28 cellular contexts compared by ENCODE assay signal in the genomic region with DNA sequence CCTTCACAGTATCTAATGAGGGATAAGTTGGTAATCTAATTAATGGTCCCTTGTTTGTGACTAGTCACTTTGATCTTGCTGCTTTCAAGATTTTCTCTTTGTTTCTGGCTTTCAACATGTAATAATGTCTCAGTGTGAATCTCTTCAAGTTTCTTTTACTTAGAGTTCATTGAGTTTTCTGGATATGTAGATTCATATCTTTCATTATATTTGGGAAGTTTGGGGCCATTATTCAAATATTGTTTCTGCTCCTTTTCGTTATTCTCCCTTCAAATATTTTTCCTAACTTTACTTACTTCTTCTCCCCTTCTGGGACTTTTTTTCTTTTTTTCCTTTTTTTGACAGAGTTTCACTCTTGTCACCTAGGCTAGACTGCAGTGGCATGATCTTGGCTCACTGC.
"Had no signal": no experiment of that assay in that cellular context is flagged by ENCODE, and none has a peak within 500 bp of the region (broad histone marks: within the 10 kb centered on the region; RNA-seq: fewer than 3 reads in every experiment).

No MANE protein-coding gene starts in this region.

- H3K36me3 ChIP-seq: stomach, suprapubic skin, thoracic aorta, thyroid gland, tibial nerve, transverse colon, upper lobe of left lung, upper lobe of right lung, uterus, vagina had no signal

- ATAC-seq: stimulated activated effector memory CD8-positive, alpha-beta T cell treated with anti-CD3 and anti-CD28 coated beads, Interleukin-12 subunit alpha, Interleukin-12 subunit beta, amount 100 ng/mL, for 72 hours; stimulated activated memory B cell treated with anti-CD40 and anti-IgM and Interleukin-4, amounts not matched to agents 10 μg/mL and 1 μg/mL and 100 μg/mL, for 72 hours; stimulated activated naive CD8-positive, alpha-beta T cell treated with anti-CD3 and anti-CD28 coated beads, Interleukin-15, amount 100 ng/mL, for 72 hours; stimulated activated naive CD8-positive, alpha-beta T cell treated with anti-CD3 and anti-CD28 coated beads, Interleukin-15, Interleukin-2, amounts not matched to agents 100 U/mL and 50 U/mL, for 24 hours; upper lobe of right lung had no signal

- H3K36me3 Mint-ChIP-seq: stimulated activated effector memory CD8-positive, alpha-beta T cell treated with anti-CD3 and anti-CD28 coated beads, Interleukin-12 subunit alpha, Interleukin-12 subunit beta, amount 100 ng/mL, for 72 hours; type B pancreatic cell had no signal

- H3K4me1 Mint-ChIP-seq: stimulated activated memory B cell treated with anti-CD40 and anti-IgM and Interleukin-4, amounts not matched to agents 10 μg/mL and 1 μg/mL and 100 μg/mL, for 72 hours; stimulated activated naive CD8-positive, alpha-beta T cell treated with anti-CD3 and anti-CD28 coated beads, Interleukin-15, amount 100 ng/mL, for 72 hours had no signal

- H3K4me3 ChIP-seq: stomach, suprapubic skin, testis, thoracic aorta, thyroid gland, tibial artery, tibial nerve, transverse colon, upper lobe of left lung, upper lobe of right lung, uterus, vagina had no signal

- H3K27me3 Mint-ChIP-seq: type B pancreatic cell had no signal

- H3K27ac Mint-ChIP-seq: stimulated activated effector memory CD8-positive, alpha-beta T cell treated with anti-CD3 and anti-CD28 coated beads, Interleukin-12 subunit alpha, Interleukin-12 subunit beta, amount 100 ng/mL, for 72 hours; stimulated activated memory B cell treated with anti-CD40 and anti-IgM and Interleukin-4, amounts not matched to agents 10 μg/mL and 1 μg/mL and 100 μg/mL, for 72 hours; stimulated activated naive CD8-positive, alpha-beta T cell treated with anti-CD3 and anti-CD28 coated beads, Interleukin-15, amount 100 ng/mL, for 72 hours; stimulated activated naive CD8-positive, alpha-beta T cell treated with anti-CD3 and anti-CD28 coated beads, Interleukin-15, Interleukin-2, amounts not matched to agents 100 ng/mL and 50 ng/mL, for 24 hours; type B pancreatic cell had no signal

- H3K4me1 ChIP-seq: stomach, suprapubic skin, testis, thyroid gland, tibial artery, tibial nerve, transverse colon, upper lobe of left lung, upper lobe of right lung, uterus, vagina had no signal

- FAIRE-seq: urothelium cell line had no signal

- H3K27ac ChIP-seq: stomach, suprapubic skin, testis, thoracic aorta, thyroid gland, tibial artery, tibial nerve, transverse colon, upper lobe of left lung, upper lobe of right lung, uterus, vagina had no signal

- H3K27me3 ChIP-seq: stomach, suprapubic skin, testis, thyroid gland, tibial artery, tibial nerve, transverse colon, upper lobe of left lung, upper lobe of right lung, uterus, vagina had no signal

- H3K9me3 ChIP-seq: suprapubic skin, testis, thyroid gland, uterus had no signal

- DNase-seq: stimulated activated CD4-positive, alpha-beta T cell treated with anti-CD3 and anti-CD28 coated beads, Interleukin-2, amount 100 ng/mL, for 48 hours; stimulated activated CD4-positive, alpha-beta T cell treated with anti-CD3 and anti-CD28 coated beads, Interleukin-4, amount 100 ng/mL, for 1 hour; stimulated activated CD4-positive, alpha-beta T cell treated with anti-CD3 and anti-CD28 coated beads, Interleukin-4, amount 100 ng/mL, for 24 hours; stimulated activated CD4-positive, alpha-beta T cell treated with anti-CD3 and anti-CD28 coated beads, Interleukin-4, amount 100 ng/mL, for 4 hours; stimulated activated CD8-positive, alpha-beta memory T cell treated with anti-CD3 and anti-CD28 coated beads, Interleukin-4, amount 100 ng/mL, for 48 hours; stimulated activated naive CD4-positive, alpha-beta T cell; stimulated activated naive CD4-positive, alpha-beta T cell treated with Interleukin-2 at 50 U/mL for 16 hours; stimulated activated naive CD8-positive, alpha-beta T cell treated with anti-CD3 and anti-CD28 coated beads, Interleukin-15, amount 100 ng/mL, for 72 hours; stimulated activated naive CD8-positive, alpha-beta T cell treated with anti-CD3 and anti-CD28 coated beads, Interleukin-15, Interleukin-2, amounts not matched to agents 100 U/mL and 50 U/mL, for 24 hours; stomach; substantia nigra; testis; thyroid gland; tibial artery; transverse colon; trophoblast cell; upper lobe of left lung; upper lobe of right lung; uterus had no signal

- H3K4me3 Mint-ChIP-seq: stimulated activated effector memory CD8-positive, alpha-beta T cell treated with anti-CD3 and anti-CD28 coated beads, Interleukin-12 subunit alpha, Interleukin-12 subunit beta, amount 100 ng/mL, for 72 hours; stimulated activated memory B cell treated with anti-CD40 and anti-IgM and Interleukin-4, amounts not matched to agents 10 μg/mL and 1 μg/mL and 100 μg/mL, for 72 hours; stimulated activated naive CD8-positive, alpha-beta T cell treated with anti-CD3 and anti-CD28 coated beads, Interleukin-15, amount 100 ng/mL, for 72 hours; stimulated activated naive CD8-positive, alpha-beta T cell treated with anti-CD3 and anti-CD28 coated beads, Interleukin-15, Interleukin-2, amounts not matched to agents 100 ng/mL and 50 ng/mL, for 24 hours; type B pancreatic cell had no signal

- H3K9me3 Mint-ChIP-seq: type B pancreatic cell had no signal
